32 cellular contexts compared by ENCODE assay signal in the genomic region with DNA sequence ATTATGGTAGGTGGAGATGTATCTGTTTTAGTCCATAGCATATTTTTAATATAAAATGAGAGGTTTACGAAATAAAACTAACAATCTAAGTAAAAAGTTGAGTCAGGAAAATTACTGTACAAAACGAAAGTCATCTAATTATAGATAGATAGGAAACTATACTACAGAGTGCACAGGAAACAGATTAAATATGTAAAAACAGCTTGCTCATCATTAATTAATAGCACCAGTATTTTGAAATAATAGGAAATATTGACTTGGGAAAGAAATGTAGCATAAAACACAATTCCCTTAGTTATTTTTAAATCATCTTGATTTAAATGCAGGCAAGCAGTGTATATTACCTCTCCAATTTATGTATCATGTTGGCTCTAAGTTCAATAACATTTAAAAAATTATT.
"Had no signal": no experiment of that assay in that cellular context is flagged by ENCODE, and none has a peak within 500 bp of the region (broad histone marks: within the 10 kb centered on the region; RNA-seq: fewer than 3 reads in every experiment).

No MANE protein-coding gene starts in this region.

- H3K4me3 ChIP-seq: ovary, psoas muscle, skin epidermis, smooth muscle cell, spleen, thoracic aorta, thyroid gland, tibial nerve, upper lobe of left lung, vagina had no signal

- H3K9me3 ChIP-seq: neutrophil, ovary, psoas muscle, thoracic aorta, thyroid gland, upper lobe of left lung, vagina had no signal

- ATAC-seq: naive thymus-derived CD4-positive, alpha-beta T cell; natural killer cell; psoas muscle; right cardiac atrium; sciatic nerve; stimulated activated memory B cell treated with anti-CD40 and anti-IgM and Interleukin-4, amounts not matched to agents 10 μg/mL and 1 μg/mL and 100 μg/mL, for 72 hours; stimulated activated naive CD8-positive, alpha-beta T cell treated with anti-CD3 and anti-CD28 coated beads, Interleukin-15, amount 100 ng/mL, for 72 hours; stimulated activated naive CD8-positive, alpha-beta T cell treated with anti-CD3 and anti-CD28 coated beads, Interleukin-15, Interleukin-2, amounts not matched to agents 100 U/mL and 50 U/mL, for 24 hours had no signal

- DNase-seq: naive thymus-derived CD4-positive, alpha-beta T cell; natural killer cell; nucleus accumbens; ovary; posterior cingulate gyrus; psoas muscle; right cardiac atrium; spleen; stimulated activated CD4-positive, alpha-beta T cell treated with anti-CD3 and anti-CD28 coated beads, Interleukin-12 subunit alpha, Interleukin-12 subunit beta, amount 100 ng/mL, for 4 hours; stimulated activated CD4-positive, alpha-beta T cell treated with anti-CD3 and anti-CD28 coated beads, Interleukin-1b, Interleukin-23, amount 100 ng/mL, for 48 hours; stimulated activated CD4-positive, alpha-beta T cell treated with anti-CD3 and anti-CD28 coated beads, Interleukin-4, amount 100 ng/mL, for 1 hour; stimulated activated CD4-positive, alpha-beta T cell treated with anti-CD3 and anti-CD28 coated beads, Interleukin-4, amount 100 ng/mL, for 4 hours; stimulated activated CD8-positive, alpha-beta memory T cell treated with anti-CD3 and anti-CD28 coated beads, Interleukin-4, amount 100 ng/mL, for 48 hours; stimulated activated naive CD4-positive, alpha-beta T cell; stimulated activated naive CD8-positive, alpha-beta T cell treated with anti-CD3 and anti-CD28 coated beads, Interleukin-15, amount 100 ng/mL, for 72 hours; stimulated activated naive CD8-positive, alpha-beta T cell treated with anti-CD3 and anti-CD28 coated beads, Interleukin-15, Interleukin-2, amounts not matched to agents 100 U/mL and 50 U/mL, for 24 hours; substantia nigra; thyroid gland; trophoblast cell; upper lobe of left lung had no signal

- H3K4me2 ChIP-seq: smooth muscle cell had no signal

- H2AFZ ChIP-seq: parathyroid adenoma had no signal

- H3K4me3 Mint-ChIP-seq: naive thymus-derived CD4-positive, alpha-beta T cell; natural killer cell; nephron; stimulated activated memory B cell treated with anti-CD40 and anti-IgM and Interleukin-4, amounts not matched to agents 10 μg/mL and 1 μg/mL and 100 μg/mL, for 72 hours; stimulated activated naive CD8-positive, alpha-beta T cell treated with anti-CD3 and anti-CD28 coated beads, Interleukin-15, amount 100 ng/mL, for 72 hours had no signal

- H3K4me1 ChIP-seq: parathyroid adenoma, psoas muscle, spleen, thyroid gland, tibial nerve, upper lobe of left lung, vagina had no signal

- H3K4me1 Mint-ChIP-seq: naive thymus-derived CD4-positive, alpha-beta T cell; natural killer cell; nephron; stimulated activated naive CD8-positive, alpha-beta T cell treated with anti-CD3 and anti-CD28 coated beads, Interleukin-15, amount 100 ng/mL, for 72 hours had no signal

- H3K9ac ChIP-seq: parathyroid adenoma had no signal

- H3K36me3 Mint-ChIP-seq: naive thymus-derived CD4-positive, alpha-beta T cell; natural killer cell; stimulated activated memory B cell treated with anti-CD40 and anti-IgM and Interleukin-4, amounts not matched to agents 10 μg/mL and 1 μg/mL and 100 μg/mL, for 72 hours had no signal

- H3K9me3 Mint-ChIP-seq: stimulated activated naive CD8-positive, alpha-beta T cell treated with anti-CD3 and anti-CD28 coated beads, Interleukin-15, amount 100 ng/mL, for 72 hours had no signal

- H3K27me3 ChIP-seq: neutrophil, spleen, thyroid gland, tibial nerve, upper lobe of left lung, vagina had no signal

- FAIRE-seq: urothelium cell line had no signal

- H3K27me3 Mint-ChIP-seq: naive thymus-derived CD4-positive, alpha-beta T cell; progenitor cell of endocrine pancreas; stimulated activated memory B cell treated with anti-CD40 and anti-IgM and Interleukin-4, amounts not matched to agents 10 μg/mL and 1 μg/mL and 100 μg/mL, for 72 hours; stimulated activated naive CD8-positive, alpha-beta T cell treated with anti-CD3 and anti-CD28 coated beads, Interleukin-15, amount 100 ng/mL, for 72 hours had no signal

- H3K27ac Mint-ChIP-seq: naive thymus-derived CD4-positive, alpha-beta T cell; natural killer cell; nephron; progenitor cell of endocrine pancreas; stimulated activated memory B cell treated with anti-CD40 and anti-IgM and Interleukin-4, amounts not matched to agents 10 μg/mL and 1 μg/mL and 100 μg/mL, for 72 hours; stimulated activated naive CD8-positive, alpha-beta T cell treated with anti-CD3 and anti-CD28 coated beads, Interleukin-15, amount 100 ng/mL, for 72 hours had no signal

- H3K36me3 ChIP-seq: neutrophil, ovary, spleen, thoracic aorta, thyroid gland, tibial nerve, upper lobe of left lung, vagina had no signal

- H3K79me2 ChIP-seq: parathyroid adenoma had no signal

- H3K27ac ChIP-seq: neutrophil, ovary, parathyroid adenoma, psoas muscle, skin epidermis, spleen, thoracic aorta, thyroid gland, tibial nerve, upper lobe of left lung, vagina had no signal
